14 cellular contexts compared by ENCODE assay signal in the genomic region with DNA sequence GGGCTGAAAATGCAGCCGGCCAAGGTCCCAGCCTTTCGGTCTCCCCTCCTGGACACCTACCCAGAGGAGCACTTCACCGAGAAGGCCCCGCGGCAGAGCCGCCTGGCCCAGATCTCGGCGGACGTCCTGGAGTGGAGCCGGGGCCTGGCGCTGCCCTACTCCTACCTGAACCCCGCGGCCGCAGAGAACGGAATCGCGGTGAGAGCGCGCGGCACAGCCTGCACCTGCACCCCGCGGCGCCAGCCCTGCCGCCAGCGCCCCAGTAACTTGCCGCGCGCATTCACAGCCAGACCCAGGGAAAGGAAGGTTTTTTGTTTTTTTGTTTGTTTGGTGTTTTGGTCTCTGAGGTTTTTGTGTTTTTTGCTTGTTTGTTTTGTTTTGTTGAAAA. TPM values are rescaled to one million over a fixed set of nuclear protein-coding genes. Genes with fewer than 3 reads are reported as not detected.
DNase-seq lines count a peak whose midpoint lies in the region; ATAC-seq and TF ChIP-seq lines count a peak whose summit lies in the region.
"Had no signal": no experiment of that assay in that cellular context is flagged by ENCODE, and none has a peak within 500 bp of the region (broad histone marks: within the 10 kb centered on the region; RNA-seq: fewer than 3 reads in every experiment).

No MANE protein-coding gene starts in this region.

- peak overlapping the region; percentile 73 for H3K4me3 Mint-ChIP-seq in activated CD4-positive, alpha-beta T cell treated with anti-CD3 and anti-CD28 coated beads, Interleukin-2, amount 10 ng/mL, durations not matched to agents 24 days and 14 days
- peak overlapping the region; percentile 25 for H3K4me3 Mint-ChIP-seq in activated CD8-positive, alpha-beta T cell treated with anti-CD3 and anti-CD28 coated beads, Interleukin-2, amount 10 ng/mL, durations not matched to agents 7 days and 5 days

- H3K27me3 ChIP-seq in spleen (replicated peaks in 1 of 7), result peaks cover 0 to 77% (median 56%) of the 10 kb centered on the region in 7 donors

- no peaks in the 10 kb centered on the region for H3K36me3 ChIP-seq in spleen
- H3K36me3 ChIP-seq: gastrocnemius medialis had no signal

- DNase-seq in activated CD4-positive, alpha-beta T cell treated with anti-CD3 and anti-CD28 coated beads, Interleukin-2, amount 10 ng/mL, durations not matched to agents 24 days and 14 days, result peak; percentile 67
- no peak for DNase-seq in activated CD4-positive, alpha-beta T cell treated with anti-CD3 and anti-CD28 coated beads for 48 hours
- DNase-seq in activated CD8-positive, alpha-beta T cell treated with anti-CD3 and anti-CD28 coated beads, Interleukin-2, amount 10 ng/mL, durations not matched to agents 7 days and 5 days, result no peak
- DNase-seq in iPS-NIHi11 (ENCODE audit: low spot score), result peak; percentile 70
- DNase-seq in spleen, result peak; percentile 73
- DNase-seq in NCI-H446 (lab: John Stamatoyannopoulos, UW), result no peak
- no peak for DNase-seq in NCI-H187 treated with DMSO at 0.1 percent for 48 hours (lab: John Stamatoyannopoulos, UW)
- DNase-seq in dedifferentiated amniotic fluid mesenchymal stem cell (ENCODE audit: extremely low spot score), result no peak
- DNase-seq: gastrocnemius medialis, NCI-H1436 treated with DMSO at 0.1 percent for 48 hours, OCI-M1, T1000 had no signal

- H3K9me3 ChIP-seq in spleen, result no peaks in the 10 kb centered on the region
- H3K9me3 ChIP-seq: gastrocnemius medialis had no signal

- no peaks in the 10 kb centered on the region for H3K36me3 Mint-ChIP-seq in activated CD4-positive, alpha-beta T cell treated with anti-CD3 and anti-CD28 coated beads, Interleukin-2, amount 10 ng/mL, durations not matched to agents 24 days and 14 days (ENCODE audit: low read depth)
- H3K36me3 Mint-ChIP-seq in activated CD8-positive, alpha-beta T cell treated with anti-CD3 and anti-CD28 coated beads, Interleukin-2, amount 10 ng/mL, durations not matched to agents 7 days and 5 days (ENCODE audit: low read depth), result no peaks in the 10 kb centered on the region

- H3K4me3 ChIP-seq in spleen, result peak overlapping the region in 2 of 8 donors; percentile 9 to 59

- no peak for TF ChIP-seq POLR2A in spleen (IDR thresholded peaks at IDR 0.05)

- H3K27ac ChIP-seq in spleen, result no peak overlapping the region
- H3K27ac ChIP-seq: gastrocnemius medialis had no signal

- no peak for TF ChIP-seq CTCF in spleen (IDR thresholded peaks at IDR 0.05 in 8 of 11, conservative IDR thresholded peaks at IDR 0.05 in 3 of 11)

- H3K4me1 Mint-ChIP-seq in activated CD4-positive, alpha-beta T cell treated with anti-CD3 and anti-CD28 coated beads, Interleukin-2, amount 10 ng/mL, durations not matched to agents 24 days and 14 days, result peaks cover 18% of the 10 kb centered on the region
- peaks cover 22% of the 10 kb centered on the region for H3K4me1 Mint-ChIP-seq in activated CD8-positive, alpha-beta T cell treated with anti-CD3 and anti-CD28 coated beads, Interleukin-2, amount 10 ng/mL, durations not matched to agents 7 days and 5 days (ENCODE audit: low read depth)

- peak overlapping the region; percentile 3 for H3K27ac Mint-ChIP-seq in activated CD4-positive, alpha-beta T cell treated with anti-CD3 and anti-CD28 coated beads, Interleukin-2, amount 10 ng/mL, durations not matched to agents 24 days and 14 days
- H3K27ac Mint-ChIP-seq in activated CD8-positive, alpha-beta T cell treated with anti-CD3 and anti-CD28 coated beads, Interleukin-2, amount 10 ng/mL, durations not matched to agents 7 days and 5 days, result no peak overlapping the region

- H3K27me3 Mint-ChIP-seq in activated CD4-positive, alpha-beta T cell treated with anti-CD3 and anti-CD28 coated beads, Interleukin-2, amount 10 ng/mL, durations not matched to agents 24 days and 14 days, result peaks cover 57% of the 10 kb centered on the region
- peaks cover 50% of the 10 kb centered on the region for H3K27me3 Mint-ChIP-seq in activated CD8-positive, alpha-beta T cell treated with anti-CD3 and anti-CD28 coated beads, Interleukin-2, amount 10 ng/mL, durations not matched to agents 7 days and 5 days (ENCODE audit: low read depth)

- CTCF ChIA-PET in activated CD8-positive, alpha-beta T cell treated with anti-CD3 and anti-CD28 coated beads, Interleukin-2, amount 10 ng/mL, durations not matched to agents 7 days and 5 days (lab: Charles Lee), result interaction anchor here (2.4 to 12.0 kb wide), 2 partner anchors 11 to 14 kb away, joined by 15 to 319 read pairs; no protein-coding TSS in a partner anchor

- WGBS in spleen, 5 donors, result 8 to 11% (median 9%) methylated on average over 23 to 28 of the region's 28 CpGs

- H3K4me1 ChIP-seq in spleen, result peaks cover 7 to 41% (median 25%) of the 10 kb centered on the region in 6 donors

- peak; percentile 34 for ATAC-seq in activated CD8-positive, alpha-beta T cell treated with anti-CD3 and anti-CD28 coated beads, Interleukin-2, amount 10 ng/mL, durations not matched to agents 7 days and 5 days
- ATAC-seq: gastrocnemius medialis had no signal

- intact Hi-C loops in activated CD4-positive, alpha-beta T cell treated with anti-CD3 and anti-CD28 coated beads, Interleukin-2, amount 10 ng/mL, durations not matched to agents 24 days and 14 days (cut with micrococcal nuclease), result loop anchor here (2.0 kb wide), 1 partner anchor 46 kb away; a partner anchor contains a TSS
- intact Hi-C loops in spleen (cut with DNase I; ENCODE audit: low total_unique reads), result loop anchor here (10.0 kb wide), 1 partner anchor 232 kb away; no protein-coding TSS in a partner anchor

- POLR2A ChIA-PET in activated CD8-positive, alpha-beta T cell treated with anti-CD3 and anti-CD28 coated beads, Interleukin-2, amount 10 ng/mL, durations not matched to agents 7 days and 5 days (lab: Charles Lee), result no interaction called here

- H3K9me3 Mint-ChIP-seq in activated CD4-positive, alpha-beta T cell treated with anti-CD3 and anti-CD28 coated beads, Interleukin-2, amount 10 ng/mL, durations not matched to agents 24 days and 14 days, result no peaks in the 10 kb centered on the region
- no peaks in the 10 kb centered on the region for H3K9me3 Mint-ChIP-seq in activated CD8-positive, alpha-beta T cell treated with anti-CD3 and anti-CD28 coated beads, Interleukin-2, amount 10 ng/mL, durations not matched to agents 7 days and 5 days (ENCODE audit: insufficient read depth)

RNA-seq across cellular contexts. Expression of a gene that starts 15.2 kb away (rescaled TPM):
- 0.77 and 0.88 TPM in 2 replicates for total RNA-seq in activated CD4-positive, alpha-beta T cell treated with anti-CD3 and anti-CD28 coated beads, Interleukin-2, amount 10 ng/mL, durations not matched to agents 24 days and 14 days
- under 1 TPM; 0.26 to 0.47 TPM for total RNA-seq in activated CD8-positive, alpha-beta T cell treated with anti-CD3 and anti-CD28 coated beads, Interleukin-2, amount 10 ng/mL, durations not matched to agents 7 days and 5 days
- 1 to 10 TPM in 2 of 7 donors, under 1 TPM in 1, not detected in 4; 0.47 to 1.3 (median 1.0) TPM for total RNA-seq in spleen
- under 1 TPM; 0.80 to 0.89 (median 0.83) TPM for polyA plus RNA-seq in spleen
- total RNA-seq: gastrocnemius medialis, mononuclear cell had no signal
- polyA plus RNA-seq: AG04450 had no signal

RNA-seq across cellular contexts. Expression of a gene that starts 33.5 kb away (rescaled TPM):
- total RNA-seq in activated CD4-positive, alpha-beta T cell treated with anti-CD3 and anti-CD28 coated beads, Interleukin-2, amount 10 ng/mL, durations not matched to agents 24 days and 14 days, result not detected in 2 replicates
- not detected for total RNA-seq in activated CD8-positive, alpha-beta T cell treated with anti-CD3 and anti-CD28 coated beads, Interleukin-2, amount 10 ng/mL, durations not matched to agents 7 days and 5 days
- 1 to 10 TPM in 5 of 7 donors, under 1 TPM in 2; 0.13 to 6.2 (median 2.8) TPM for total RNA-seq in spleen
- polyA plus RNA-seq in spleen, result 1 to 10 TPM; 1.0 to 7.8 (median 2.7) TPM
- polyA plus RNA-seq: AG04450 had no signal

RNA-seq across cellular contexts. Expression of a gene that starts 46.0 kb away (rescaled TPM):
- not detected in 2 replicates for total RNA-seq in activated CD4-positive, alpha-beta T cell treated with anti-CD3 and anti-CD28 coated beads, Interleukin-2, amount 10 ng/mL, durations not matched to agents 24 days and 14 days
- not detected for total RNA-seq in activated CD8-positive, alpha-beta T cell treated with anti-CD3 and anti-CD28 coated beads, Interleukin-2, amount 10 ng/mL, durations not matched to agents 7 days and 5 days
- not detected for total RNA-seq in spleen
- under 1 TPM in 1 of 3 donors, not detected in 2; 0.03 TPM for polyA plus RNA-seq in spleen
- total RNA-seq: gastrocnemius medialis had no signal

RNA-seq across cellular contexts. Expression of a gene that starts 51.6 kb away (rescaled TPM):
- total RNA-seq in activated CD4-positive, alpha-beta T cell treated with anti-CD3 and anti-CD28 coated beads, Interleukin-2, amount 10 ng/mL, durations not matched to agents 24 days and 14 days, result 1.5 and 2.1 TPM in 2 replicates
- total RNA-seq in activated CD8-positive, alpha-beta T cell treated with anti-CD3 and anti-CD28 coated beads, Interleukin-2, amount 10 ng/mL, durations not matched to agents 7 days and 5 days, result under 1 TPM in 1 of 2 experiments, not detected in 1; 0.29 TPM
- under 1 TPM in 2 of 7 donors, not detected in 5; 0.41 to 0.67 TPM for total RNA-seq in spleen
- under 1 TPM; 0.04 to 0.53 (median 0.32) TPM for polyA plus RNA-seq in spleen
- total RNA-seq: gastrocnemius medialis, mononuclear cell had no signal
- polyA plus RNA-seq: AG04450 had no signal

Comparison
In these comparisons a context has a peak if more than half of its experiments do, and no peak if none do; other contexts are left out.
1. DNase-seq: peak in activated CD4-positive, alpha-beta T cell treated with anti-CD3 and anti-CD28 coated beads, Interleukin-2, amount 10 ng/mL, durations not matched to agents 24 days and 14 days (single experiment), iPS-NIHi11 (single experiment) and spleen (single experiment); none in activated CD4-positive, alpha-beta T cell treated with anti-CD3 and anti-CD28 coated beads for 48 hours (single experiment), activated CD8-positive, alpha-beta T cell treated with anti-CD3 and anti-CD28 coated beads, Interleukin-2, amount 10 ng/mL, durations not matched to agents 7 days and 5 days (single experiment), NCI-H446 (0 of 2), NCI-H187 treated with DMSO at 0.1 percent for 48 hours (single experiment) and dedifferentiated amniotic fluid mesenchymal stem cell (single experiment).